Comparison of ENCODE assay signal across 23 cellular contexts in the genomic region with DNA sequence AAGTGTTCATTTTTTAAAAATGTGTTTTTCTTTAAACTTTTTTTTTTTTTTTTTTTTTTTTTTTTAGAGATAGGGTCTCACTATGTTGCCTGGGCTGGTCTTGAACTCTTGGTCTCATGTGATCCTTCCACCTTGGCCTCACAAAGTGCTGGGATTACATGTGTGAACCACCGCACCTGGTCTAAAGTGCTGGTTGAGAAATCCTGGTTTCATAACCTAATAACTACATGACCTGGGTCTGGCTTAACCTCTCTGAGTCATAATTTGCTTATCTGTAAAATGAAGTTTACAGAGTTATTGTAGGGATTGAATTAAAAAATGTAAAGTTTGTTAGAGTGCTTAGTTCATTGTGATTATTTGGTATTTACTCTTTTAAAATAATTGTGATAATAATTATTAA. TPM values are rescaled to one million over a fixed set of nuclear protein-coding genes. Genes with fewer than 3 reads are reported as not detected.
DNase-seq lines count a peak whose midpoint lies in the region; ATAC-seq and TF ChIP-seq lines count a peak whose summit lies in the region.
"Had no signal": no experiment of that assay in that cellular context is flagged by ENCODE, and none has a peak within 500 bp of the region (broad histone marks: within the 10 kb centered on the region; RNA-seq: fewer than 3 reads in every experiment).

No MANE protein-coding gene starts in this region.

- H3K9me3 ChIP-seq in lower lobe of right lung, result no peaks in the 10 kb centered on the region

- H3K36me3 ChIP-seq in lower lobe of right lung, result no peaks in the 10 kb centered on the region

- H3K4me3 ChIP-seq in GM12865 (ENCODE audit: low read depth, low read length) (no peak overlapping the region), lower lobe of right lung (no peak overlapping the region)
- H3K4me3 ChIP-seq: coronary artery had no signal

- ATAC-seq in esophagus mucosa (peak; percentile 70), lower lobe of right lung (peak; percentile 56 to 75), GM19035 (IDR thresholded peaks at IDR 0.05; ENCODE audit: unreplicated experiment) (no peak), GM21825 (IDR thresholded peaks at IDR 0.05; ENCODE audit: unreplicated experiment) (no peak)
- ATAC-seq: activated CD4-positive, alpha-beta T cell treated with anti-CD3 and anti-CD28 coated beads for 36 hours; naive thymus-derived CD8-positive, alpha-beta T cell; sciatic nerve; stimulated activated memory B cell treated with anti-CD40 and anti-IgM and Interleukin-4, amounts not matched to agents 10 μg/mL and 1 μg/mL and 100 μg/mL, for 72 hours had no signal

- TF ChIP-seq CTCF in GM12865 (IDR thresholded peaks at IDR 0.05; ENCODE audit: insufficient read depth, low read depth, low read length, missing control alignments) (no peak), lower lobe of right lung (IDR thresholded peaks at IDR 0.05) (no peak)

- H3K27ac ChIP-seq in lower lobe of right lung, result no peak overlapping the region
- H3K27ac ChIP-seq: coronary artery had no signal

- DNase-seq in GM12865 (ENCODE audit: low read depth) (peak; percentile 9), LHCN-M2 (ENCODE audit: low read depth) (peak; percentile 15), lower lobe of right lung (no peak), RKO (ENCODE audit: low spot score) (no peak)
- no peak for DNase-seq in activated T-cell treated with anti-CD3 and anti-CD28 coated beads, Interleukin-2, amount 50 U/mL, for 48 hours
- DNase-seq: activated naive CD8-positive, alpha-beta T cell treated with anti-CD3 and anti-CD28 coated beads, Interleukin-2, amount 10 ng/mL, durations not matched to agents 7 days and 5 days; CD4-positive, CD25-positive, alpha-beta regulatory T cell; DMS 273 treated with DMSO at 0.1 percent for 48 hours; islet precursor cell; mesendoderm; NCI-H146; NCI-H2171; SIG-M5 had no signal

- H3K4me1 ChIP-seq in lower lobe of right lung, result no peaks in the 10 kb centered on the region

- H3K27me3 ChIP-seq in lower lobe of right lung (ENCODE audit: low read depth), result no peaks in the 10 kb centered on the region

- intact Hi-C loops in lower lobe of right lung (cut with DNase I), result no loop called here

RNA-seq across cellular contexts. Expression of a gene that starts 5.2 kb away (rescaled TPM):
- total RNA-seq in LHCN-M2 (2014; rRNA removed) (not detected in 2 replicates), esophagus mucosa (not detected), lower lobe of right lung (4.2 TPM)
- polyA plus RNA-seq in LHCN-M2 (2012), result not detected
- total RNA-seq: activated CD4-positive, alpha-beta T cell treated with anti-CD3 and anti-CD28 coated beads for 36 hours; OCI-LY7; osteocyte had no signal

Comparison
In these comparisons a context has a peak if more than half of its experiments do, and no peak if none do; other contexts are left out.
1. DNase-seq: peak in GM12865 (single experiment) and LHCN-M2 (single experiment); none in lower lobe of right lung (single experiment), activated T-cell treated with anti-CD3 and anti-CD28 coated beads, Interleukin-2, amount 50 U/mL, for 48 hours (0 of 2) and RKO (single experiment).
2. ATAC-seq: peak in esophagus mucosa (single experiment) and lower lobe of right lung (2 of 2); none in GM19035 (single experiment) and GM21825 (single experiment).